ENCODE assay signal across 8 cellular contexts in the genomic region with DNA sequence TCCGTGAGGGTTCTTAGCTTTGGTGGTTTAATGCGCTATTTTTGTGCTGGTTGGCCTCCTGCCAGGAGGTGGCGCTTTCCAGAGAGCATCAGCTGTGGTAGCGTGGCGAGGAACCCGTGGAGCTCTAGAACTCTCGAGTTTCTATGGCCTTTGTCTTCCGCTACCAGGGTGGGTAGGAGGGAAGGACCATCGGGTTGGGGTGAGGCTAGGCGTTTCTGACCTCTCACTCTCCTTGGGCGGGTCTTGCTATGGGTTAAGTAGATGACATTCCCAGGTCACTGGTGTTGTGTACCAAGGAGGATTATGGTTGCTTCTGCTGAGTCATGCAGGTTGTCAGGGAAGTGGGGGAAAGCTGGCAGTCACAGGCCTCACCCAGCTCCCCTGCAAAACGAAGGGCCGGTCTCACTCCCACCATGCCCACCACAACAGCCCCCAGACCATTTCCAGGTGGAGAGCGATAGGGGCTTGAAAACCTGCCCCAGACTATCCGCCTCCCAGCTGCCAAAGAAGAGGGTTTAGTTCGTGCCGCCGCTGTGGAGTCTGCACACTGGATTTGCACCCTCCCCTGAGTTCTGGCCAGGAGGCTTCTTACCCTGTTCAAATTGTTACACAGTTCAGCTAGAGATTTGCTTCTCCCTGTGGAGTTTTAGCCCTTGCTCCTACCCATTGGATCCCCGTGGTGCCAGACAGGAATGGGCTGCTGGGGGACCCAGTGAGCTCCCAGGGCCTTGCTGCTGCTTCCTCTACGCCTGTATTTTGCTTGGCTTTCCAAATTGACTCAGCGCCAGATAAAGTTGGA. TPM values are rescaled to one million over a fixed set of nuclear protein-coding genes. Genes with fewer than 3 reads are reported as not detected.
DNase-seq lines count a peak whose midpoint lies in the region; ATAC-seq, FAIRE-seq and TF ChIP-seq lines count a peak whose summit lies in the region.

No MANE protein-coding gene starts in this region.

- DNase-seq in activated gamma-delta T cell treated with Interleukin-2 at 50 U/mL for 16 hours (peak; percentile 18), activated gamma-delta T cell (lab: John Stamatoyannopoulos, UW) (no peak), thoracic aorta (ENCODE audit: low spot score) (no peak), NOMO-1 (lab: John Stamatoyannopoulos, UW; ENCODE audit: unreplicated experiment in 2 of 2) (no peak), D721Med (ENCODE audit: insufficient read length, low spot score) (no peak), NCI-H1694 treated with DMSO at 0.1 percent for 48 hours (lab: John Stamatoyannopoulos, UW) (no peak)
- DNase-seq in activated T-cell treated with anti-CD3 and anti-CD28 coated beads, Interleukin-2, amount 50 U/mL, for 24 hours, result peak; percentile 52

- H3K4me3 ChIP-seq in iPS-18c (ENCODE audit: insufficient read depth, low read depth, low read length), result peak overlapping the region; percentile 49
- H3K4me3 ChIP-seq in thoracic aorta, result peak overlapping the region; percentile 67

- peak overlapping the region in 1 of 2 donors; percentile 63 for H3K27ac ChIP-seq in thoracic aorta

- TF ChIP-seq CTCF in thoracic aorta (IDR thresholded peaks at IDR 0.05) (no peak), D721Med (IDR thresholded peaks at IDR 0.05; ENCODE audit: insufficient read depth, missing control alignments) (no peak)

- peak overlapping the region; percentile 63 for H3K27ac Mint-ChIP-seq in activated T-cell treated with anti-CD3 and anti-CD28 coated beads, Interleukin-2, amount 50 U/mL, for 24 hours

- H3K4me3 Mint-ChIP-seq in activated T-cell treated with anti-CD3 and anti-CD28 coated beads, Interleukin-2, amount 50 U/mL, for 24 hours, result peak overlapping the region; percentile 73

- no peak for ATAC-seq in thoracic aorta (ENCODE audit: insufficient number of reproducible peaks, low FRiP score, low read depth)

- peaks cover 9 to 13% of the 10 kb centered on the region in 2 donors for H3K4me1 ChIP-seq in thoracic aorta (ENCODE audit: control insufficient read depth in 1 of 2, low read depth in 2 of 2)

- H3K9me3 ChIP-seq in iPS-18c (ENCODE audit: control insufficient read depth, insufficient read depth, low read length) (no peaks in the 10 kb centered on the region), thoracic aorta (no peaks in the 10 kb centered on the region)

- FAIRE-seq in D721Med (lab: Jason Lieb, UNC), result no peak

- H3K36me3 ChIP-seq in thoracic aorta, result no peaks in the 10 kb centered on the region

- no peaks in the 10 kb centered on the region for H3K27me3 Mint-ChIP-seq in activated T-cell treated with anti-CD3 and anti-CD28 coated beads, Interleukin-2, amount 50 U/mL, for 24 hours

- peaks cover 7% of the 10 kb centered on the region for H3K4me1 Mint-ChIP-seq in activated T-cell treated with anti-CD3 and anti-CD28 coated beads, Interleukin-2, amount 50 U/mL, for 24 hours (ENCODE audit: low read depth)

- H3K27me3 ChIP-seq in thoracic aorta (replicated peaks; ENCODE audit: insufficient read depth), result no peaks in the 10 kb centered on the region

- no peaks in the 10 kb centered on the region for H3K9me3 Mint-ChIP-seq in activated T-cell treated with anti-CD3 and anti-CD28 coated beads, Interleukin-2, amount 50 U/mL, for 24 hours

- H3K36me3 Mint-ChIP-seq in activated T-cell treated with anti-CD3 and anti-CD28 coated beads, Interleukin-2, amount 50 U/mL, for 24 hours (ENCODE audit: low read depth), result peaks cover 32% of the 10 kb centered on the region

RNA-seq across cellular contexts. Expression of a gene that starts 21.9 kb away (rescaled TPM):
- total RNA-seq in thoracic aorta, result 1 to 10 TPM; 1.1 to 1.5 TPM

RNA-seq across cellular contexts. Expression of a gene that starts 22.1 kb away (rescaled TPM):
- 10 to 100 TPM; 13.4 to 36.8 TPM for total RNA-seq in thoracic aorta

Comparison
In these comparisons a context has a peak if more than half of its experiments do, and no peak if none do; other contexts are left out.
1. DNase-seq: peak in activated gamma-delta T cell treated with Interleukin-2 at 50 U/mL for 16 hours (single experiment) and activated T-cell treated with anti-CD3 and anti-CD28 coated beads, Interleukin-2, amount 50 U/mL, for 24 hours (single experiment); none in activated gamma-delta T cell (single experiment), thoracic aorta (single experiment), NOMO-1 (0 of 2), D721Med (single experiment) and NCI-H1694 treated with DMSO at 0.1 percent for 48 hours (single experiment).